8 cellular contexts compared by ENCODE assay signal in the genomic region with DNA sequence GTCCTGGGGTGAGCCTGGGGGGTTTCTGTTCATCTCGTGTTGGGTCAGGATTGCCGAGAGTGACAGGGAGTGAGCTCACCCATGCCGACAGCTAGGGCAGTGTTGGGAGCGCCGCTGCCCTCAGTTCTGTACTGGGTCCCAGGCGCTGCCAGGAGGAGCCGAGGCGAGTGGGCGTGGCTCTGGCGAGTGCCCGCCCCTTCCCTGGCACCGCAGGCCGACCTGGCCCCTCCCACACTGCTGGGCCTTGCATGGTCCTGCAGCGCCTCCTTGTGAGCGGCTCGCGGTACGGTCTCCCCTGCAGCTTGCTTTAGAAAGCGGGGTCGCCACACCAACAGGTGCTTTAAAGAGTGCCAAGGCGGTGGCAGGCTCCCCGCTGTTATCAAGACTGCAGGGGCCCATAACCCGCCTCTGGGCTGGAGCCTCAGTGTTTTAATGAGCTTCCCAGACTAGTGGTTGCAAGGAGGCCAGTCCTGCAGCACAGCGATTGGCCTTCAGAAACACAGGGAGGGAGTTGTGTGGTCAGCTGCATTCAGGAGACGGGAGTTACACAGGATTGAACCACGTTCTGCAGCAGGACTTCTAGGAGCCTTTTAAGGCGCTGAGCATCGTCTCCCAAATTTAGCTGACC.
DNase-seq lines count a peak whose midpoint lies in the region; ATAC-seq and TF ChIP-seq lines count a peak whose summit lies in the region.
"Not testable (repeated sequence)": the region's sequence is repeated elsewhere in the genome, so short reads cannot be mapped to it uniquely, and the experiment has no call there.

No MANE protein-coding gene starts in this region.

- H3K4me3 ChIP-seq in WI38 (ENCODE audit: low read depth, low read length) = not testable (repeated sequence)
- peak overlapping the region in 2 of 8 donors; percentile 6 to 45 for H3K4me3 ChIP-seq in spleen

- 1 to 10% (median 6%) methylated on average over 11 to 28 of the region's 28 CpGs for WGBS in spleen, 5 donors

- ATAC-seq in GM19025 (IDR thresholded peaks at IDR 0.05; ENCODE audit: low read depth, unreplicated experiment) (peak; percentile 82), HG03159 (IDR thresholded peaks at IDR 0.05; ENCODE audit: unreplicated experiment) (peak; percentile 89)

- H3K4me1 ChIP-seq in spleen = peaks cover 0 to 20% (median 6%) of the 10 kb centered on the region in 6 donors

- H3K27me3 ChIP-seq in spleen (replicated peaks in 1 of 7) = not testable (repeated sequence)

- intact Hi-C loops in spleen (cut with DNase I; ENCODE audit: low total_unique reads) = not testable (repeated sequence)

- H3K27ac ChIP-seq in spleen = peak overlapping the region in 5 of 8 donors; percentile 28 to 75 (median 54)

- DNase-seq in AG08396 (ENCODE audit: low spot score) (peak; percentile 91), NCI-H2196 (lab: John Stamatoyannopoulos, UW; ENCODE audit: unreplicated experiment) (peak; percentile 83), brain pericyte (ENCODE audit: low read depth, low spot score) (peak; percentile 55), iPS-NIHi7 (ENCODE audit: extremely low spot score) (peak; percentile 92), spleen (peak; percentile 98)

- H3K9me3 ChIP-seq in spleen = not testable (repeated sequence)

- TF ChIP-seq POLR2A in spleen (IDR thresholded peaks at IDR 0.05) = not testable (repeated sequence)

- TF ChIP-seq CTCF in WI38 (IDR thresholded peaks at IDR 0.05; ENCODE audit: low read depth, low read length) (peak; percentile 75), spleen (IDR thresholded peaks at IDR 0.05 in 8 of 11, conservative IDR thresholded peaks at IDR 0.05 in 3 of 11) (peak in 9 of 11 experiments; percentile 53 to 93 (median 77))

- H3K36me3 ChIP-seq in spleen = not testable (repeated sequence)
